8 cellular contexts compared by ENCODE assay signal in genomic region chr18:79950440-79951341, GRCh38. TPM values are rescaled to one million over a fixed set of nuclear protein-coding genes. Genes with fewer than 3 reads are reported as not detected.
A peak's percentile ranks its signal among the peaks of the same experiment; 100 is the strongest.
DNase-seq lines count a peak whose midpoint lies in the region; ATAC-seq and TF ChIP-seq lines count a peak whose summit lies in the region.

No MANE protein-coding gene starts in this region.

- no peaks in the 10 kb centered on the region for H3K9me3 Mint-ChIP-seq in activated naive CD4-positive, alpha-beta T cell treated with anti-CD3 and anti-CD28 coated beads, Interleukin-2, amount 10 ng/mL, durations not matched to agents 7 days and 5 days
- H3K9me3 Mint-ChIP-seq in activated B cell treated with CpG ODN at 0.5 μM for 24 hours (no peaks in the 10 kb centered on the region), neural crest cell (no peaks in the 10 kb centered on the region)

- peak overlapping the region; percentile 83 for H3K4me3 Mint-ChIP-seq in activated naive CD4-positive, alpha-beta T cell treated with anti-CD3 and anti-CD28 coated beads, Interleukin-2, amount 10 ng/mL, durations not matched to agents 7 days and 5 days
- H3K4me3 Mint-ChIP-seq in activated B cell treated with CpG ODN at 0.5 μM for 24 hours (peak overlapping the region; percentile 85), neural crest cell (peak overlapping the region; percentile 92)

- H3K4me3 ChIP-seq in fibroblast of villous mesenchyme (ENCODE audit: low read depth, low read length) = peak overlapping the region; percentile 72

- peaks cover 27% of the 10 kb centered on the region for H3K27me3 Mint-ChIP-seq in activated naive CD4-positive, alpha-beta T cell treated with anti-CD3 and anti-CD28 coated beads, Interleukin-2, amount 10 ng/mL, durations not matched to agents 7 days and 5 days
- H3K27me3 Mint-ChIP-seq in activated B cell treated with CpG ODN at 0.5 μM for 24 hours (no peaks in the 10 kb centered on the region), neural crest cell (ENCODE audit: low read depth) (peaks cover 35% of the 10 kb centered on the region)

- H3K27ac Mint-ChIP-seq in activated naive CD4-positive, alpha-beta T cell treated with anti-CD3 and anti-CD28 coated beads, Interleukin-2, amount 10 ng/mL, durations not matched to agents 7 days and 5 days = peak overlapping the region; percentile 76
- peak overlapping the region; percentile 92 for H3K27ac Mint-ChIP-seq in activated B cell treated with CpG ODN at 0.5 μM for 24 hours
- H3K27ac Mint-ChIP-seq in neural crest cell (ENCODE audit: unreplicated experiment) = no peak overlapping the region

- H3K4me1 Mint-ChIP-seq in activated naive CD4-positive, alpha-beta T cell treated with anti-CD3 and anti-CD28 coated beads, Interleukin-2, amount 10 ng/mL, durations not matched to agents 7 days and 5 days = peaks cover 34% of the 10 kb centered on the region
- peaks cover 42% of the 10 kb centered on the region for H3K4me1 Mint-ChIP-seq in activated B cell treated with CpG ODN at 0.5 μM for 24 hours
- H3K4me1 Mint-ChIP-seq in neural crest cell = peaks cover 18% of the 10 kb centered on the region

- H3K36me3 Mint-ChIP-seq in activated naive CD4-positive, alpha-beta T cell treated with anti-CD3 and anti-CD28 coated beads, Interleukin-2, amount 10 ng/mL, durations not matched to agents 7 days and 5 days = peaks cover 13% of the 10 kb centered on the region
- H3K36me3 Mint-ChIP-seq in activated B cell treated with CpG ODN at 0.5 μM for 24 hours (ENCODE audit: low read depth) (peaks cover 26% of the 10 kb centered on the region), neural crest cell (ENCODE audit: low read depth) (no peaks in the 10 kb centered on the region)

- CTCF ChIA-PET in activated naive CD4-positive, alpha-beta T cell treated with anti-CD3 and anti-CD28 coated beads, Interleukin-2, amount 10 ng/mL, durations not matched to agents 7 days and 5 days (lab: Charles Lee) = no interaction called here
- CTCF ChIA-PET in activated B cell treated with CpG ODN at 0.5 μM for 24 hours (lab: Charles Lee) = no interaction called here

- TF ChIP-seq CTCF in activated B cell treated with CpG ODN at 0.5 μM for 24 hours (IDR thresholded peaks at IDR 0.05) (no peak), fibroblast of villous mesenchyme (IDR thresholded peaks at IDR 0.05; ENCODE audit: insufficient read depth, low read depth, low read length) (no peak), neural crest cell (conservative IDR thresholded peaks at IDR 0.05) (no peak)

- POLR2A ChIA-PET in activated B cell treated with CpG ODN at 0.5 μM for 24 hours (lab: Charles Lee) = interaction anchor here (1.0 to 3.3 kb wide), 7 partner anchors 9 to 272 kb away, joined by 4 to 20 read pairs (median 4); partner anchors contain the start of genes HSBP1L1, RBFA and TXNL4A

- intact Hi-C loops in activated B cell treated with CpG ODN at 0.5 μM for 24 hours (cut with micrococcal nuclease) = loop anchor here (1.0 to 5.0 kb wide), 8 partner anchors 13 to 882 kb away; partner anchors contain the start of genes ADNP2, ATP9B, CTDP1 and TXNL4A

- ATAC-seq in HG03457 (IDR thresholded peaks at IDR 0.05; ENCODE audit: unreplicated experiment) (peak; percentile 19), activated B cell treated with CpG ODN at 0.5 μM for 24 hours (ENCODE audit: low read depth) (peak; percentile 23)

- DNase-seq in activated naive CD4-positive, alpha-beta T cell treated with anti-CD3 and anti-CD28 coated beads, Interleukin-2, amount 10 ng/mL, durations not matched to agents 7 days and 5 days = peak; percentile 51
- DNase-seq in activated naive CD4-positive, alpha-beta T cell treated with anti-CD3 and anti-CD28 coated beads, Interleukin-2, amount 50 U/mL, for 16 hours = no peak
- DNase-seq in activated B cell treated with CpG ODN at 0.5 μM for 24 hours (peak; percentile 41), fibroblast of villous mesenchyme (ENCODE audit: low read depth) (no peak), neural crest cell (ENCODE audit: low read depth, low spot score) (no peak), NCI-H1930 (lab: John Stamatoyannopoulos, UW) (no peak), COR-L47 (lab: John Stamatoyannopoulos, UW) (no peak)

RNA-seq across cellular contexts. Expression of gene SLC66A2, which starts 0.8 kb away (rescaled TPM):
- 32.3 and 36.4 TPM in 2 replicates for total RNA-seq in activated B cell treated with CpG ODN at 0.5 μM for 24 hours
- total RNA-seq in fibroblast of villous mesenchyme = 23.3 and 28.3 TPM in 2 replicates
- total RNA-seq in neural crest cell = 28.4 and 29.8 TPM in 2 replicates

RNA-seq across cellular contexts. Expression of gene HSBP1L1, which starts 13.8 kb away (rescaled TPM):
- total RNA-seq in activated B cell treated with CpG ODN at 0.5 μM for 24 hours (0.98 and 2.5 TPM in 2 replicates), fibroblast of villous mesenchyme (13.5 and 22.0 TPM in 2 replicates), neural crest cell (0.58 TPM in 1 of 2 replicates, not detected in the other)

RNA-seq across cellular contexts. Expression of gene TXNL4A, which starts 37.7 kb away (rescaled TPM):
- total RNA-seq in activated B cell treated with CpG ODN at 0.5 μM for 24 hours = 94.7 and 96.9 TPM in 2 replicates
- total RNA-seq in fibroblast of villous mesenchyme = 46.6 and 59.9 TPM in 2 replicates
- total RNA-seq in neural crest cell = 140 and 144 TPM in 2 replicates

Comparison
In these comparisons a context has a peak if more than half of its experiments do, and no peak if none do; other contexts are left out.
1. DNase-seq: peak in activated naive CD4-positive, alpha-beta T cell treated with anti-CD3 and anti-CD28 coated beads, Interleukin-2, amount 10 ng/mL, durations not matched to agents 7 days and 5 days (single experiment) and activated B cell treated with CpG ODN at 0.5 μM for 24 hours (single experiment); none in activated naive CD4-positive, alpha-beta T cell treated with anti-CD3 and anti-CD28 coated beads, Interleukin-2, amount 50 U/mL, for 16 hours (single experiment), fibroblast of villous mesenchyme (single experiment), neural crest cell (single experiment), NCI-H1930 (0 of 2) and COR-L47 (single experiment).
2. Peak in every context shown above with its lines, with median percentiles within 50 percentile points of each other: H3K4me3 Mint-ChIP-seq.